1 cellular context compared by ENCODE assay signal in the genomic region with DNA sequence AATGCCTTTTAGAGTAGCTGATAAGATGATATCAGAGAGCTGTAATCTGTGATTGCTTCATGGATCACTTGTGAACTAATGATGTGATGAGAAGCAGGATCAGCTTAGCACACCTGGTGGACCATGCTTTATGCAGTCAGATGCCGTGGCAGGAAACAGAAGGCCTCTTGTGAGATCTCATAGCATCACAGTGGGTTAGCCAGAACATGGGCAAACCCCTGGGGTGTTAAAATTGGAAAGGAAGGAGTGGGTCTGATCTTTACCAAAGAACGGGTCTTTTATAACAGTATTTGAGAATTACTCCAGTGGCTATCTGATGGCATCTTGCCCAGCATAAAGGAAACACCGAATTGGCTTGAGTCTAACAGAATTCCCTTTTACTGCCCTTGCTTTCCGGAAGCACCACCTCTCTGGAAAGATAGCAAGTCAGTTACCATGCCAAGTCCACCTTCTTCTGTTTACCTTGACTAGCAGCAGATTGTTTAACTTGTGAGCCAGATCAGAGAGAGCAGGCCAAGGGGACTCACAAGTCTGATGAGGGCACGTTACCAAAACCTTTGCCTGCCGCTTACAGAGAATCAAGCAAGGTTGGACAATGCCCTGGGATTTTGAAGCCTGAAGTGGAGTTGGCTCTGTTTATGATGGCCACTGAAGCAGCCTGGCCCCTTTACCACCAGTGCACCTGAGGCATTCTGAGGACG.
A peak's percentile ranks its signal among the peaks of the same experiment; 100 is the strongest.
TF ChIP-seq lines count a peak whose summit lies in the region.

No MANE protein-coding gene starts in this region.

TF ChIP-seq in HepG2, 621 proteins besides CTCF, POLR2A, EP300 and RAD21 (continued from another document and continues in another):
- TF ChIP-seq, protein P1, sequence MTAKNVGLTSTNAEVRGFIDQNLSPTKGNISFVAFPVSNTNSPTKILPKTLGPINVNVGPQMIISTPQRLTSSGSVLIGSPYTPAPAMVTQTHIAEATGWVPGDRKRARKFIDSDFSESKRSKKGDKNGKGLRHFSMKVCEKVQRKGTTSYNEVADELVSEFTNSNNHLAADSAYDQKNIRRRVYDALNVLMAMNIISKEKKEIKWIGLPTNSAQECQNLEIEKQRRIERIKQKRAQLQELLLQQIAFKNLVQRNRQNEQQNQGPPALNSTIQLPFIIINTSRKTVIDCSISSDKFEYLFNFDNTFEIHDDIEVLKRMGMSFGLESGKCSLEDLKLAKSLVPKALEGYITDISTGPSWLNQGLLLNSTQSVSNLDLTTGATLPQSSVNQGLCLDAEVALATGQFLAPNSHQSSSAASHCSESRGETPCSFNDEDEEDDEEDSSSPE (CRISPR knock-in tag; IDR thresholded peaks at IDR 0.05): 0 out of 2 replicates have a peak, but pooled peaks have one; percentile 25
- TF ChIP-seq ZEB1 (IDR thresholded peaks at IDR 0.05; ENCODE audit: insufficient replicate concordance, low read depth) (no peak), ATF2 (CRISPR knock-in tag; IDR thresholded peaks at IDR 0.05) (no peak), ZNF83 (CRISPR knock-in tag; IDR thresholded peaks at IDR 0.05; ENCODE audit: borderline replicate concordance) (no peak), ZFP90 (CRISPR knock-in tag; IDR thresholded peaks at IDR 0.05; ENCODE audit: borderline replicate concordance) (peak; percentile 57; the same call in 1 of the 2 replicates), SUZ12 (IDR thresholded peaks at IDR 0.05; ENCODE audit: low read depth, low read length) (no peak), MYPOP (CRISPR knock-in tag; IDR thresholded peaks at IDR 0.05) (no peak), ZNF3 (CRISPR knock-in tag; IDR thresholded peaks at IDR 0.05) (no peak), SRSF4 (IDR thresholded peaks at IDR 0.05; ENCODE audit: low read depth, low read length, poor library complexity, severe bottlenecking) (no peak), NFKB2 (CRISPR knock-in tag; IDR thresholded peaks at IDR 0.05; ENCODE audit: borderline replicate concordance) (no peak), ZNF10 (CRISPR knock-in tag; IDR thresholded peaks at IDR 0.05; ENCODE audit: borderline replicate concordance, low read depth) (no peak), FOSL2 (CRISPR knock-in tag; IDR thresholded peaks at IDR 0.05) (peak; percentile 44), FOXO1 (CRISPR knock-in tag; IDR thresholded peaks at IDR 0.05) (peak; percentile 39; the same call in 1 of the 2 replicates), ZNF335 (CRISPR knock-in tag; IDR thresholded peaks at IDR 0.05) (no peak), ZNF547 (CRISPR knock-in tag; IDR thresholded peaks at IDR 0.05) (no peak), HNF4G (IDR thresholded peaks at IDR 0.05; ENCODE audit: borderline replicate concordance, low read depth, low read length) (no peak), HNF4G (CRISPR knock-in tag; IDR thresholded peaks at IDR 0.05; ENCODE audit: borderline replicate concordance, low read depth) (no peak), PTBP1 (IDR thresholded peaks at IDR 0.05; ENCODE audit: low read depth, low read length, poor library complexity, severe bottlenecking) (no peak), ATF7-NPFF (CRISPR knock-in tag; IDR thresholded peaks at IDR 0.05; ENCODE audit: low read depth) (no peak), NFE2L2 (IDR thresholded peaks at IDR 0.05; ENCODE audit: low read length) (no peak), SP140L (CRISPR knock-in tag; IDR thresholded peaks at IDR 0.05; ENCODE audit: borderline replicate concordance) (no peak), ATAD3A (CRISPR knock-in tag; IDR thresholded peaks at IDR 0.05) (no peak), AHR (CRISPR knock-in tag; IDR thresholded peaks at IDR 0.05) (no peak), ZNF570 (CRISPR knock-in tag; IDR thresholded peaks at IDR 0.05; ENCODE audit: borderline replicate concordance) (no peak), KLF16 (CRISPR knock-in tag; IDR thresholded peaks at IDR 0.05) (0 out of 4 replicates have a peak, but pooled peaks of 1 of the 2 experiments have one; percentile 34), NR3C1 (CRISPR knock-in tag; IDR thresholded peaks at IDR 0.05) (no peak), ZNF619 (CRISPR knock-in tag; IDR thresholded peaks at IDR 0.05) (no peak), KAT7 (CRISPR knock-in tag; IDR thresholded peaks at IDR 0.05; ENCODE audit: borderline replicate concordance) (no peak), ZNF644 (CRISPR knock-in tag; IDR thresholded peaks at IDR 0.05; ENCODE audit: low read depth) (0 out of 2 replicates have a peak, but pooled peaks have one; percentile 16), DRAP1 (CRISPR knock-in tag; IDR thresholded peaks at IDR 0.05) (0 out of 2 replicates have a peak, but pooled peaks have one; percentile 34), ZNF230 (CRISPR knock-in tag; IDR thresholded peaks at IDR 0.05) (no peak), ZNF275 (CRISPR knock-in tag; IDR thresholded peaks at IDR 0.05; ENCODE audit: borderline replicate concordance) (no peak), ZNF816 (CRISPR knock-in tag; IDR thresholded peaks at IDR 0.05; ENCODE audit: borderline replicate concordance) (no peak), STAT6 (CRISPR knock-in tag; IDR thresholded peaks at IDR 0.05; ENCODE audit: borderline replicate concordance) (no peak), E2F1 (CRISPR knock-in tag; IDR thresholded peaks at IDR 0.05) (no peak), HNRNPL (IDR thresholded peaks at IDR 0.05; ENCODE audit: low read depth, low read length) (0 out of 2 replicates have a peak, but pooled peaks have one; percentile 21), ZNF761 (CRISPR knock-in tag; conservative IDR thresholded peaks at IDR 0.05) (no peak), ZNF251 (CRISPR knock-in tag; IDR thresholded peaks at IDR 0.05) (no peak), NKX3-1 (CRISPR knock-in tag; IDR thresholded peaks at IDR 0.05) (no peak), GMEB2 (CRISPR knock-in tag; IDR thresholded peaks at IDR 0.05; ENCODE audit: low read depth) (no peak), HMG20A (CRISPR knock-in tag; IDR thresholded peaks at IDR 0.05; ENCODE audit: borderline replicate concordance) (peak; percentile 54; the same call in 1 of the 2 replicates), KDM5A (IDR thresholded peaks at IDR 0.05; ENCODE audit: borderline replicate concordance, low read length) (no peak), RNF2 (conservative IDR thresholded peaks at IDR 0.05; ENCODE audit: low read depth) (no peak), PRPF4 (IDR thresholded peaks at IDR 0.05; ENCODE audit: low read depth, low read length, poor library complexity, severe bottlenecking) (no peak)
- TF ChIP-seq, protein P2, sequence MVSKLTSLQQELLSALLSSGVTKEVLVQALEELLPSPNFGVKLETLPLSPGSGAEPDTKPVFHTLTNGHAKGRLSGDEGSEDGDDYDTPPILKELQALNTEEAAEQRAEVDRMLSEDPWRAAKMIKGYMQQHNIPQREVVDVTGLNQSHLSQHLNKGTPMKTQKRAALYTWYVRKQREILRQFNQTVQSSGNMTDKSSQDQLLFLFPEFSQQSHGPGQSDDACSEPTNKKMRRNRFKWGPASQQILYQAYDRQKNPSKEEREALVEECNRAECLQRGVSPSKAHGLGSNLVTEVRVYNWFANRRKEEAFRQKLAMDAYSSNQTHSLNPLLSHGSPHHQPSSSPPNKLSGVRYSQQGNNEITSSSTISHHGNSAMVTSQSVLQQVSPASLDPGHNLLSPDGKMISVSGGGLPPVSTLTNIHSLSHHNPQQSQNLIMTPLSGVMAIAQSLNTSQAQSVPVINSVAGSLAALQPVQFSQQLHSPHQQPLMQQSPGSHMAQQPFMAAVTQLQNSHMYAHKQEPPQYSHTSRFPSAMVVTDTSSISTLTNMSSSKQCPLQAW (CRISPR knock-in tag; IDR thresholded peaks at IDR 0.05): no peak
- TF ChIP-seq, protein P3, sequence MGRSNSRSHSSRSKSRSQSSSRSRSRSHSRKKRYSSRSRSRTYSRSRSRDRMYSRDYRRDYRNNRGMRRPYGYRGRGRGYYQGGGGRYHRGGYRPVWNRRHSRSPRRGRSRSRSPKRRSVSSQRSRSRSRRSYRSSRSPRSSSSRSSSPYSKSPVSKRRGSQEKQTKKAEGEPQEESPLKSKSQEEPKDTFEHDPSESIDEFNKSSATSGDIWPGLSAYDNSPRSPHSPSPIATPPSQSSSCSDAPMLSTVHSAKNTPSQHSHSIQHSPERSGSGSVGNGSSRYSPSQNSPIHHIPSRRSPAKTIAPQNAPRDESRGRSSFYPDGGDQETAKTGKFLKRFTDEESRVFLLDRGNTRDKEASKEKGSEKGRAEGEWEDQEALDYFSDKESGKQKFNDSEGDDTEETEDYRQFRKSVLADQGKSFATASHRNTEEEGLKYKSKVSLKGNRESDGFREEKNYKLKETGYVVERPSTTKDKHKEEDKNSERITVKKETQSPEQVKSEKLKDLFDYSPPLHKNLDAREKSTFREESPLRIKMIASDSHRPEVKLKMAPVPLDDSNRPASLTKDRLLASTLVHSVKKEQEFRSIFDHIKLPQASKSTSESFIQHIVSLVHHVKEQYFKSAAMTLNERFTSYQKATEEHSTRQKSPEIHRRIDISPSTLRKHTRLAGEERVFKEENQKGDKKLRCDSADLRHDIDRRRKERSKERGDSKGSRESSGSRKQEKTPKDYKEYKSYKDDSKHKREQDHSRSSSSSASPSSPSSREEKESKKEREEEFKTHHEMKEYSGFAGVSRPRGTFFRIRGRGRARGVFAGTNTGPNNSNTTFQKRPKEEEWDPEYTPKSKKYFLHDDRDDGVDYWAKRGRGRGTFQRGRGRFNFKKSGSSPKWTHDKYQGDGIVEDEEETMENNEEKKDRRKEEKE (IDR thresholded peaks at IDR 0.05): no peak
- TF ChIP-seq, protein P4, sequence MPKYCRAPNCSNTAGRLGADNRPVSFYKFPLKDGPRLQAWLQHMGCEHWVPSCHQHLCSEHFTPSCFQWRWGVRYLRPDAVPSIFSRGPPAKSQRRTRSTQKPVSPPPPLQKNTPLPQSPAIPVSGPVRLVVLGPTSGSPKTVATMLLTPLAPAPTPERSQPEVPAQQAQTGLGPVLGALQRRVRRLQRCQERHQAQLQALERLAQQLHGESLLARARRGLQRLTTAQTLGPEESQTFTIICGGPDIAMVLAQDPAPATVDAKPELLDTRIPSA (CRISPR knock-in tag; IDR thresholded peaks at IDR 0.05; ENCODE audit: borderline replicate concordance): no peak
